23 cellular contexts compared by ENCODE assay signal in the genomic region with DNA sequence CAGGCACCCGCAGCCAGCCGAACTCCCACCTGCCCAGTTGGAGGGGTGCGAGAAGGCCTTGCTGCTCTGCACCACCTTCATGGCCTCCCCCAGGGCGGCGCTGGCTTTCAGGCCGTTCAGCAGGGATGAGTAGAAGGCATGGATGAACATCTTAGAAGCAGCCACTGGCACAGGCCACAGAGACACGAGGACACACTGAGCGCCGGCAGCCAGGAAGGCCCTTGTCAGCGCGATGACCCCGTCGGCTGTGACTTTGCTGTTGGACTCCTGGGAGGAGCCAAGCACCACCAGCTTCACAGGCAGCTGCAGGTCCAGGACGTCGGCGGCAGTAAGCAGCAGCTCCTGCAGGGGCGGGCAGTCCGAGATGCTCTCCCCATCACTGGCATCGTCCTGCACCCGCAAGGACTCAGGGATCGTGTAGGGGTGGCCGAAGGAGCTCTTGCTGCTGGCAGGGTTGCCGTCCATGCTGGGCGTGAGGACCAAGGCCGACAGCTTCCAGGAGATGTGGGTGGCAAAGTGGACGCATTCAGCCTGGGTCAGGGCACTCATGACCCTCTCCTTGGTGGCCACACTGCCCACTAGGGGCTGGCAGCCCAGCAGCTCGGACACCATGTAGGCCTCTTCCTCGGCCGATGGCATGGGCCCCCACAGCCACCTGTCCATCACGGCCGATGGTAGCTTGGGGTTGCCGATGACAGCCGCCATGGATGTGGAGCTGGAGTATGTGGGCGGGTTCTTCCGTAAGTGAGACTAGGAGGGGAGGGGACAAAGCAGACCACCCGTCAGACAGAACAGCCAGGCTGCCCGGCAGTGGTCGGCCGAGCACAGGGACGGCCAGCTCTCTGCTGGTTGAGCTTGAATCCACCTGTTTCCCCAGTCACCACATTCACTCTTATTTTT.
A peak's percentile ranks its signal among the peaks of the same experiment; 100 is the strongest.
DNase-seq lines count a peak whose midpoint lies in the region; ATAC-seq, FAIRE-seq and TF ChIP-seq lines count a peak whose summit lies in the region.
"Had no signal": no experiment of that assay in that cellular context is flagged by ENCODE, and none has a peak within 500 bp of the region (broad histone marks: within the 10 kb centered on the region; RNA-seq: fewer than 3 reads in every experiment).

No MANE protein-coding gene starts in this region.

- H3K23ac ChIP-seq in IMR-90 (ENCODE audit: low read depth, low read length), result no peak overlapping the region

- POLR2A ChIA-PET in IMR-90 (lab: Charles Lee; ENCODE audit: unreplicated experiment) (no interaction called here), HepG2 (lab: Yijun Ruan, JAX) (no interaction called here), SK-N-SH (lab: Yijun Ruan, JAX) (no interaction called here)

- no peak for FAIRE-seq in HepG2 (lab: Jason Lieb, UNC)
- FAIRE-seq: A204.1, D721Med, G401.6, GM12892, H54, HTR-8/SVneo had no signal

- no peaks in the 10 kb centered on the region for H3K79me2 ChIP-seq in HepG2 (ENCODE audit: insufficient read depth, low read length)
- H3K79me2 ChIP-seq in osteoblast (ENCODE audit: insufficient read depth, low read length), result no peaks in the 10 kb centered on the region
- no peaks in the 10 kb centered on the region for H3K79me2 ChIP-seq in SK-N-SH (ENCODE audit: insufficient read depth)

- no peak overlapping the region for H3K27ac Mint-ChIP-seq in T-helper 17 cell
- H3K27ac Mint-ChIP-seq: B cell; CD8-positive, alpha-beta T cell had no signal

- H3K27ac ChIP-seq in IMR-90 (ENCODE audit: insufficient read depth, low read length) (no peak overlapping the region), HepG2 (ENCODE audit: extremely low read length, insufficient read depth, low read length) (no peak overlapping the region), osteoblast (ENCODE audit: low read depth, low read length) (no peak overlapping the region), SK-N-SH (ENCODE audit: low read depth in 2 of 2, low read length in 1 of 2) (no peak overlapping the region)
- H3K27ac ChIP-seq: C4-2B, GM23248 had no signal

- H3K4me1 ChIP-seq in BE2C (no peaks in the 10 kb centered on the region), IMR-90 (ENCODE audit: control insufficient read depth, insufficient read depth, low read length) (peaks cover 3% of the 10 kb centered on the region; the same call in 1 of the 2 replicates), HepG2 (ENCODE audit: insufficient read depth, low read length) (no peaks in the 10 kb centered on the region), osteoblast (ENCODE audit: insufficient read depth, low read length) (peaks cover 19% of the 10 kb centered on the region), SK-N-SH (ENCODE audit: control insufficient read depth in 1 of 2, insufficient read depth in 2 of 2, low read depth in 1 of 2, low read length in 1 of 2) (no peaks in the 10 kb centered on the region; a peak in 1 of 4 replicates)

- dilution Hi-C loops in IMR-90 (cut with HindIII; ENCODE audit: low sequenced_read_pairs, unreplicated experiment), result no loop called here

- H3K4me3 ChIP-seq in BE2C (ENCODE audit: low read depth, low read length) (no peak overlapping the region), IMR-90 (ENCODE audit: insufficient read depth, low read depth, low read length) (no peak overlapping the region), HepG2 (replicated peaks in 1 of 3; ENCODE audit: insufficient read depth in 1 of 3, low read depth in 2 of 3, low read length in 3 of 3) (no peak overlapping the region), osteoblast (ENCODE audit: insufficient read depth, low read length) (no peak overlapping the region), SK-N-SH (ENCODE audit: low read depth in 2 of 2, low read length in 1 of 2) (no peak overlapping the region)
- H3K4me3 ChIP-seq: GM23248 had no signal

- no peak overlapping the region for H3K9ac ChIP-seq in IMR-90 (ENCODE audit: low read depth, low read length)
- no peak overlapping the region for H3K9ac ChIP-seq in HepG2 (ENCODE audit: insufficient read depth, low read depth, low read length)
- no peak overlapping the region for H3K9ac ChIP-seq in SK-N-SH
- H3K9ac ChIP-seq: GM23248 had no signal

- H3K9me3 ChIP-seq in BE2C (no peaks in the 10 kb centered on the region), IMR-90 (ENCODE audit: control insufficient read depth, insufficient read depth, low read length) (no peaks in the 10 kb centered on the region), HepG2 (ENCODE audit: low read length) (no peaks in the 10 kb centered on the region), osteoblast (ENCODE audit: low read depth, low read length) (no peaks in the 10 kb centered on the region), T-helper 17 cell (ENCODE audit: control insufficient read depth, low read length, poor library complexity, severe bottlenecking) (no peaks in the 10 kb centered on the region), SK-N-SH (no peaks in the 10 kb centered on the region)

- no peak overlapping the region for H4K8ac ChIP-seq in IMR-90 (ENCODE audit: low read depth in 2 of 2, low read length in 2 of 2)

- H3K4me3 Mint-ChIP-seq in T-helper 17 cell, result no peak overlapping the region
- H3K4me3 Mint-ChIP-seq: B cell; CD8-positive, alpha-beta T cell had no signal

- H3K4me1 Mint-ChIP-seq in T-helper 17 cell, result peaks cover 2% of the 10 kb centered on the region
- H3K4me1 Mint-ChIP-seq: B cell had no signal

- H2AK5ac ChIP-seq in IMR-90 (ENCODE audit: low read depth, low read length), result no peak overlapping the region

- H2BK20ac ChIP-seq in IMR-90 (ENCODE audit: low read depth, low read length), result no peak overlapping the region

- no peak for ATAC-seq in IMR-90 (ENCODE audit: low read depth)
- no peak for ATAC-seq in HepG2
- ATAC-seq in T-helper 17 cell, result no peak
- ATAC-seq: CD8-positive, alpha-beta T cell; HCT116 had no signal

- no peak for TF ChIP-seq EP300 in HepG2 (IDR thresholded peaks at IDR 0.05; ENCODE audit: low read depth in 2 of 2, low read length in 2 of 2)
- TF ChIP-seq EP300 in HepG2 (CRISPR knock-in tag; IDR thresholded peaks at IDR 0.05; ENCODE audit: borderline replicate concordance), result no peak
- no peak for TF ChIP-seq EP300 in SK-N-SH (IDR thresholded peaks at IDR 0.05; ENCODE audit: borderline replicate concordance in 1 of 2, low read depth in 1 of 2, low read length in 1 of 2)

- no peak overlapping the region for H3K56ac ChIP-seq in IMR-90 (ENCODE audit: extremely low read depth, insufficient read depth, low read length)

- H3K36me3 ChIP-seq in BE2C (peaks cover 4% of the 10 kb centered on the region; the same call in 1 of the 2 replicates), IMR-90 (ENCODE audit: control insufficient read depth, insufficient read depth, low read length) (peaks cover 43% of the 10 kb centered on the region), HepG2 (replicated peaks in 1 of 2; ENCODE audit: control insufficient read depth in 1 of 2, insufficient read depth in 2 of 2, low read length in 2 of 2) (peaks cover 13 to 18% of the 10 kb centered on the region in 2 experiments; a peak in 3 of 5 replicates), osteoblast (ENCODE audit: insufficient read depth, low read length) (no peaks in the 10 kb centered on the region), SK-N-SH (replicated peaks in 1 of 2; ENCODE audit: control insufficient read depth in 1 of 2, insufficient read depth in 2 of 2, low read length in 1 of 2) (peaks cover 0 to 38% of the 10 kb centered on the region in 2 experiments)

- H3K14ac ChIP-seq in IMR-90 (replicated peaks; ENCODE audit: low read depth, low read length), result no peak overlapping the region

- BruUV-seq in IMR-90 (replicated peaks; lab: Mats Ljungman, UMichigan) (no TSS peak), HepG2 (replicated peaks; lab: Mats Ljungman, UMichigan) (no TSS peak)

- H2BK15ac ChIP-seq in IMR-90 (ENCODE audit: low read depth, low read length), result no peak overlapping the region

- WGBS in IMR-90 (ENCODE audit: extremely low coverage in 2 of 2, insufficient read length in 1 of 2), 2 experiments, result 97% methylated on average over 12 of the region's 40 CpGs; no CpG with 5 or more reads in 1 of the 2 experiments
- 98% methylated on average over 19 of the region's 40 CpGs for WGBS in HepG2 (ENCODE audit: low lambda C conversion rate)
- 97% methylated on average over 24 of the region's 40 CpGs for WGBS in SK-N-SH (ENCODE audit: low lambda C conversion rate)

- in situ Hi-C loops in IMR-90 (cut with MboI; ENCODE audit: low sequenced_read_pairs), result no loop called here
- in situ Hi-C loops in HepG2 (cut with HindIII; ENCODE audit: extremely low pct_ligation_motif_present, low pct_unique_long_range_greater_than_20kb), result no loop called here
- in situ Hi-C loops in GM13976 (cut with MboI; ENCODE audit: low sequenced_read_pairs, unreplicated experiment), result no loop called here

- peaks cover 5% of the 10 kb centered on the region; the same call in 1 of the 2 replicates for H3K9me1 ChIP-seq in IMR-90 (ENCODE audit: insufficient read depth, low read length)

- H2BK120ac ChIP-seq in IMR-90 (ENCODE audit: low read depth, low read length), result no peak overlapping the region

- no peaks in the 10 kb centered on the region for H3K27me3 ChIP-seq in BE2C
- no peaks in the 10 kb centered on the region for H3K27me3 ChIP-seq in IMR-90 (ENCODE audit: control insufficient read depth, insufficient read depth, low read length)
- H3K27me3 ChIP-seq in HepG2 (ENCODE audit: control insufficient read depth in 1 of 2, insufficient read depth in 2 of 2, low read length in 2 of 2), result no peaks in the 10 kb centered on the region; a peak in 1 of 5 replicates
- no peaks in the 10 kb centered on the region for H3K27me3 ChIP-seq in osteoblast (ENCODE audit: insufficient read depth, low read length)
- H3K27me3 ChIP-seq in SK-N-SH (ENCODE audit: insufficient read depth), result no peaks in the 10 kb centered on the region

- TF ChIP-seq RAD21 in IMR-90 (IDR thresholded peaks at IDR 0.05; ENCODE audit: low read length) (no peak), HepG2 (CRISPR knock-in tag; IDR thresholded peaks at IDR 0.05) (no peak), SK-N-SH (IDR thresholded peaks at IDR 0.05; ENCODE audit: low read length) (no peak)

- H3K27me3 Mint-ChIP-seq in T-helper 17 cell, result peaks cover 6% of the 10 kb centered on the region
- H3K27me3 Mint-ChIP-seq: B cell had no signal

- intact Hi-C loops in IMR-90 (cut with micrococcal nuclease), result no loop called here
- intact Hi-C loops in HepG2 (cut with micrococcal nuclease; ENCODE audit: unreplicated experiment), result no loop called here

- no peak overlapping the region for H2AK9ac ChIP-seq in IMR-90 (replicated peaks; ENCODE audit: low read depth, low read length, poor library complexity)

- no peak for TF ChIP-seq CTCF in BE2C (IDR thresholded peaks at IDR 0.05; ENCODE audit: low read depth, low read length)
- no peak for TF ChIP-seq CTCF in IMR-90 (conservative IDR thresholded peaks at IDR 0.05; ENCODE audit: low read depth, low read length)
- no peak for TF ChIP-seq CTCF in HepG2 (CRISPR knock-in tag; IDR thresholded peaks at IDR 0.05)
- no peak for TF ChIP-seq CTCF in osteoblast (IDR thresholded peaks at IDR 0.05; ENCODE audit: extremely low read depth, low read depth, low read length)
- no peak for TF ChIP-seq CTCF in GM13976 (IDR thresholded peaks at IDR 0.05; ENCODE audit: borderline replicate concordance, control extremely low read depth, extremely low read depth, insufficient read depth, missing control alignments)
- no peak for TF ChIP-seq CTCF in SK-N-SH (IDR thresholded peaks at IDR 0.05)

- CTCF ChIA-PET in IMR-90 (lab: Yijun Ruan, JAX) (interaction anchor here (0.8 kb wide), 1 partner anchor 82 kb away, joined by 3 read pairs; no protein-coding TSS in a partner anchor), HepG2 (lab: Yijun Ruan, JAX; ENCODE audit: low intra/inter-chr PET ratio, low total read pairs) (no interaction called here), SK-N-SH (lab: Yijun Ruan, JAX) (interaction anchor here (1.1 to 32.5 kb wide), 3 partner anchors 10 to 157 kb away, joined by 3 to 630 read pairs (median 9); no protein-coding TSS in a partner anchor)

- no peaks in the 10 kb centered on the region for H4K20me1 ChIP-seq in IMR-90 (ENCODE audit: insufficient read depth, low read length)
- no peaks in the 10 kb centered on the region; the same call in 1 of the 2 replicates for H4K20me1 ChIP-seq in HepG2 (ENCODE audit: insufficient read depth, low read length)
- H4K20me1 ChIP-seq in osteoblast (ENCODE audit: insufficient read depth, low read length), result peaks cover 3% of the 10 kb centered on the region
- no peaks in the 10 kb centered on the region for H4K20me1 ChIP-seq in SK-N-SH (ENCODE audit: insufficient read depth)

- H4K91ac ChIP-seq in IMR-90 (ENCODE audit: insufficient read depth, low read depth, low read length), result no peak overlapping the region

- H3F3A ChIP-seq in SK-N-SH (replicated peaks; ENCODE audit: insufficient read depth), result no peaks in the 10 kb centered on the region

- peak overlapping the region; percentile 37 for H2AFZ ChIP-seq in IMR-90 (replicated peaks; ENCODE audit: low read length, poor library complexity)
- H2AFZ ChIP-seq in HepG2 (ENCODE audit: low read length), result no peak overlapping the region
- H2AFZ ChIP-seq in osteoblast (ENCODE audit: low read length), result no peak overlapping the region
- no peak overlapping the region for H2AFZ ChIP-seq in SK-N-SH (ENCODE audit: low read depth)
- H2AFZ ChIP-seq: GM23248 had no signal

- no peak overlapping the region for H2BK5ac ChIP-seq in IMR-90 (ENCODE audit: low read depth, low read length, poor library complexity, severe bottlenecking)

- H4K5ac ChIP-seq in IMR-90 (ENCODE audit: low read depth, low read length), result no peak overlapping the region

- no peaks in the 10 kb centered on the region for H3K9me2 ChIP-seq in SK-N-SH

- H3K36me3 Mint-ChIP-seq in T-helper 17 cell (ENCODE audit: low read depth), result no peaks in the 10 kb centered on the region
- H3K36me3 Mint-ChIP-seq: CD8-positive, alpha-beta T cell had no signal

- no peaks in the 10 kb centered on the region for H3K79me1 ChIP-seq in IMR-90 (ENCODE audit: low read depth in 1 of 2, low read length in 2 of 2)

- no peak for TF ChIP-seq POLR2A in IMR-90 (IDR thresholded peaks at IDR 0.05; ENCODE audit: low read depth, low read length)
- no peak for TF ChIP-seq POLR2A in HepG2 (IDR thresholded peaks at IDR 0.05; ENCODE audit: insufficient read depth in 1 of 2, low read depth in 2 of 2, low read length in 2 of 2)

- DNase-seq in BE2C (peak; percentile 8), IMR-90 (no peak), HepG2 (ENCODE audit: low spot score) (no peak), osteoblast (ENCODE audit: insufficient read length, low spot score, missing footprints) (peak; percentile 81), T-helper 17 cell (no peak), GM13976 (ENCODE audit: low spot score) (no peak), Kasumi-1 (lab: John Stamatoyannopoulos, UW) (no peak), SK-N-SH (no peak)
- DNase-seq: CD8-positive, alpha-beta T cell; COR-L47; DMS153; DMS79 treated with DMSO at 0.1 percent for 48 hours; EL; GM23248 had no signal

- H3K4ac ChIP-seq in IMR-90 (ENCODE audit: low read depth, low read length), result no peak overlapping the region

- no peak overlapping the region for H3K18ac ChIP-seq in IMR-90 (ENCODE audit: low read depth, low read length)

- H3K4me2 ChIP-seq in IMR-90 (ENCODE audit: low read depth, low read length), result no peak overlapping the region
- no peak overlapping the region for H3K4me2 ChIP-seq in HepG2 (ENCODE audit: low read depth, low read length)
- H3K4me2 ChIP-seq in osteoblast (ENCODE audit: insufficient read depth, low read length), result no peak overlapping the region
- no peak overlapping the region for H3K4me2 ChIP-seq in SK-N-SH

Comparison
In these comparisons a context has a peak if more than half of its experiments do, and no peak if none do; other contexts are left out.
1. DNase-seq: peak in BE2C (single experiment) and osteoblast (single experiment); none in IMR-90 (single experiment), HepG2 (single experiment), T-helper 17 cell (0 of 3), GM13976 (single experiment), Kasumi-1 (0 of 2) and SK-N-SH (single experiment).